ENCODE assay signal across 10 cellular contexts in genomic region chr7:33982425-33982786, GRCh38.
A peak's percentile ranks its signal among the peaks of the same experiment; 100 is the strongest.
DNase-seq lines count a peak whose midpoint lies in the region; ATAC-seq and TF ChIP-seq lines count a peak whose summit lies in the region.
"Had no signal": no experiment of that assay in that cellular context is flagged by ENCODE, and none has a peak within 500 bp of the region (broad histone marks: within the 10 kb centered on the region; RNA-seq: fewer than 3 reads in every experiment).

No MANE protein-coding gene starts in this region.

- no peak overlapping the region for H3K4me3 Mint-ChIP-seq in endothelial cell (ENCODE audit: unreplicated experiment)
- H3K4me3 Mint-ChIP-seq: activated B cell treated with CpG ODN at 0.5 μM for 24 hours had no signal

- H3K4me2 ChIP-seq in trophoblast cell (ENCODE audit: low read length), result no peak overlapping the region

- no peaks in the 10 kb centered on the region for H3K9me3 ChIP-seq in trophoblast cell (ENCODE audit: insufficient read depth, low read depth, low read length)

- no peak overlapping the region for H4K12ac ChIP-seq in trophoblast cell (ENCODE audit: low read depth, low read length)

- H3K4me1 Mint-ChIP-seq in endothelial cell (ENCODE audit: unreplicated experiment), result peaks cover 6% of the 10 kb centered on the region
- H3K4me1 Mint-ChIP-seq: activated B cell treated with CpG ODN at 0.5 μM for 24 hours had no signal

- WGBS in trophoblast cell (ENCODE audit: extremely low coverage, insufficient coverage, insufficient read length), result no CpG with 5 or more reads among the region's 2 CpGs

- no peaks in the 10 kb centered on the region for H3K27me3 ChIP-seq in trophoblast cell (ENCODE audit: insufficient read depth, low read length)

- no peaks in the 10 kb centered on the region for H3K36me3 ChIP-seq in trophoblast cell (ENCODE audit: control insufficient read depth in 1 of 2, insufficient read depth in 2 of 2, low read length in 2 of 2)

- H3K79me2 ChIP-seq in trophoblast cell (ENCODE audit: control insufficient read depth, insufficient read depth, low read length, poor library complexity), result peaks cover 1% of the 10 kb centered on the region

- no peak overlapping the region for H3K4ac ChIP-seq in trophoblast cell (ENCODE audit: low read depth, low read length)

- no peak overlapping the region for H2AK5ac ChIP-seq in trophoblast cell (ENCODE audit: low read length)

- no peak overlapping the region for H4K91ac ChIP-seq in trophoblast cell (ENCODE audit: low read depth, low read length)

- H2BK5ac ChIP-seq in trophoblast cell (ENCODE audit: low read depth, low read length, poor library complexity), result no peak overlapping the region

- ATAC-seq in GM21528 (IDR thresholded peaks at IDR 0.05; ENCODE audit: low FRiP score, unreplicated experiment) (no peak), HG02840 (IDR thresholded peaks at IDR 0.05; ENCODE audit: low FRiP score, unreplicated experiment) (no peak), GM21515 (IDR thresholded peaks at IDR 0.05; ENCODE audit: unreplicated experiment) (no peak)

- H2BK120ac ChIP-seq in trophoblast cell (ENCODE audit: insufficient read depth, low read length, poor library complexity), result no peak overlapping the region

- no peak overlapping the region for H3K14ac ChIP-seq in trophoblast cell (ENCODE audit: low read length)

- no peak overlapping the region for H3K23ac ChIP-seq in trophoblast cell (ENCODE audit: low read length)

- H3K27me3 Mint-ChIP-seq in endothelial cell (ENCODE audit: unreplicated experiment), result no peaks in the 10 kb centered on the region
- H3K27me3 Mint-ChIP-seq: activated B cell treated with CpG ODN at 0.5 μM for 24 hours had no signal

- no peaks in the 10 kb centered on the region for H3K9me3 Mint-ChIP-seq in endothelial cell (ENCODE audit: unreplicated experiment)
- H3K9me3 Mint-ChIP-seq: activated B cell treated with CpG ODN at 0.5 μM for 24 hours had no signal

- H2BK12ac ChIP-seq in trophoblast cell (ENCODE audit: low read length), result no peak overlapping the region

- no peak overlapping the region for H3K27ac ChIP-seq in trophoblast cell (ENCODE audit: low read depth, low read length)

- H3K4me3 ChIP-seq in trophoblast cell (ENCODE audit: low read depth, low read length), result no peak overlapping the region

- H3K27ac Mint-ChIP-seq in endothelial cell (ENCODE audit: unreplicated experiment), result no peak overlapping the region
- H3K27ac Mint-ChIP-seq: activated B cell treated with CpG ODN at 0.5 μM for 24 hours had no signal

- no peak overlapping the region for H4K8ac ChIP-seq in trophoblast cell (ENCODE audit: low read depth, low read length)

- TF ChIP-seq CTCF in endothelial cell (IDR thresholded peaks at IDR 0.05; ENCODE audit: unreplicated experiment), result peak; percentile 54

- no peak overlapping the region for H2AFZ ChIP-seq in trophoblast cell (ENCODE audit: insufficient read depth, low read length, poor library complexity)

- peak; percentile 44 for DNase-seq in ELF-1 (ENCODE audit: low read depth, low spot score)
- peak; percentile 68 for DNase-seq in NCI-H460 (ENCODE audit: extremely low read depth, low read depth)
- no peak for DNase-seq in endothelial cell (ENCODE audit: low spot score)
- DNase-seq in trophoblast cell, result peak; percentile 29 to 59
- no peak for DNase-seq in globus pallidus (ENCODE audit: low spot score)
- DNase-seq: activated B cell treated with CpG ODN at 0.5 μM for 24 hours; central memory CD4-positive, alpha-beta T cell had no signal

- no peaks in the 10 kb centered on the region for H3K36me3 Mint-ChIP-seq in endothelial cell (ENCODE audit: low read depth, unreplicated experiment)

- no peak overlapping the region for H3K9ac ChIP-seq in trophoblast cell (ENCODE audit: low read length)

- peaks cover 10 to 19% of the 10 kb centered on the region in 2 experiments for H3K4me1 ChIP-seq in trophoblast cell (ENCODE audit: control insufficient read depth in 1 of 2, insufficient read depth in 2 of 2, low read length in 2 of 2)

- H3K18ac ChIP-seq in trophoblast cell (ENCODE audit: low read length), result no peak overlapping the region

- peaks cover 3% of the 10 kb centered on the region for H3K79me1 ChIP-seq in trophoblast cell (ENCODE audit: low read length)

Comparison
In these comparisons a context has a peak if more than half of its experiments do, and no peak if none do; other contexts are left out.
1. DNase-seq: peak in ELF-1 (single experiment), NCI-H460 (single experiment) and trophoblast cell (2 of 2); none in endothelial cell (single experiment) and globus pallidus (single experiment).